In genomic region chr7:131932271-131932670, GRCh38 we compare ENCODE assay signal across 22 cellular contexts.
"Had no signal": no experiment of that assay in that cellular context is flagged by ENCODE, and none has a peak within 500 bp of the region (broad histone marks: within the 10 kb centered on the region; RNA-seq: fewer than 3 reads in every experiment).

No MANE protein-coding gene starts in this region.

- FAIRE-seq: small intestine had no signal

- H3K27me3 ChIP-seq: cardiac muscle cell, right lobe of liver had no signal

- H3K27ac ChIP-seq: cardiac muscle cell, lower lobe of right lung, right lobe of liver, tibial artery had no signal

- H3K9me3 ChIP-seq: lower lobe of right lung, mucosa of descending colon, right lobe of liver, tibial artery had no signal

- H3K4me3 ChIP-seq: cardiac muscle cell, lower lobe of right lung, mucosa of descending colon, right lobe of liver, tibial artery had no signal

- H3K4me1 ChIP-seq: lower lobe of right lung, right lobe of liver, tibial artery had no signal

- ATAC-seq: activated naive CD8-positive, alpha-beta T cell treated with anti-CD3 and anti-CD28 coated beads, Interleukin-2, amount 50 U/mL, for 24 hours; left lobe of liver; lower lobe of right lung; mucosa of descending colon; stimulated activated effector memory CD8-positive, alpha-beta T cell treated with anti-CD3 and anti-CD28 coated beads, Interleukin-12 subunit alpha, Interleukin-12 subunit beta, amount 100 ng/mL, for 72 hours; stimulated activated naive CD8-positive, alpha-beta T cell treated with anti-CD3 and anti-CD28 coated beads, Interleukin-15, amount 100 ng/mL, for 72 hours had no signal

- H3K36me3 ChIP-seq: cardiac muscle cell, lower lobe of right lung, right lobe of liver, tibial artery had no signal

- DNase-seq: activated CD4-positive, alpha-beta memory T cell treated with anti-CD3 and anti-CD28 coated beads for 36 hours; activated CD4-positive, alpha-beta T cell treated with anti-CD3 and anti-CD28 coated beads for 4 hours; activated CD4-positive, CD25-positive, alpha-beta regulatory T cell; activated effector memory CD4-positive, alpha-beta T cell treated with anti-CD3 and anti-CD28 coated beads, Interleukin-2, amount 50 U/mL, for 16 hours; activated naive CD4-positive, alpha-beta T cell treated with anti-CD3 and anti-CD28 coated beads, Interleukin-2, amount 50 U/mL, for 16 hours; activated naive CD8-positive, alpha-beta T cell treated with anti-CD3 and anti-CD28 coated beads, Interleukin-2, amount 50 U/mL, for 24 hours; effector CD4-positive, alpha-beta T cell; foreskin melanocyte; lower lobe of right lung; mesendoderm; mucosa of descending colon; nephron progenitor cell; nucleus accumbens; right lobe of liver; small intestine; stimulated activated CD4-positive, alpha-beta T cell treated with anti-CD3 and anti-CD28 coated beads, Interleukin-2, amount 100 ng/mL, for 24 hours; stimulated activated naive CD8-positive, alpha-beta T cell treated with anti-CD3 and anti-CD28 coated beads, Interleukin-15, amount 100 ng/mL, for 72 hours; T-helper 9 cell; tibial artery had no signal
